1 cellular context compared by ENCODE assay signal in the genomic region with DNA sequence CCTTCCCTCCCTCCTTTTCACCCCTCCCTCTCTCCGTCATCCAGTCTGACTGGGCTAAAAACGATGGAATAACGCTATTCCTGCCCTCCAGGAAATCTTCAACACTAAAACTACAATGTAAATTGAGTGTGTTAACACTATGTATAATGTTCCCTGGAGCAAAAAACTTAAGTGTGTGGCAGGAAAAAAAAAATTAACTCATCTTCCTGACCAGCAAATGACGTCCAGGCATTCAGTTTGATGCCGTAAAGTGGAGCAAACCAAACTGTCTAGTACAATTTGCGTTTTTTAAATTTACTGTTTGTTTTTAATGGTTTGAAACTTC.
A peak's percentile ranks its signal among the peaks of the same experiment; 100 is the strongest.
TF ChIP-seq lines count a peak whose summit lies in the region.

No MANE protein-coding gene starts in this region.

TF ChIP-seq in K562, 482 proteins besides CTCF, POLR2A, EP300 and RAD21 (continued from another document and continues in another):
- TF ChIP-seq, protein P1, sequence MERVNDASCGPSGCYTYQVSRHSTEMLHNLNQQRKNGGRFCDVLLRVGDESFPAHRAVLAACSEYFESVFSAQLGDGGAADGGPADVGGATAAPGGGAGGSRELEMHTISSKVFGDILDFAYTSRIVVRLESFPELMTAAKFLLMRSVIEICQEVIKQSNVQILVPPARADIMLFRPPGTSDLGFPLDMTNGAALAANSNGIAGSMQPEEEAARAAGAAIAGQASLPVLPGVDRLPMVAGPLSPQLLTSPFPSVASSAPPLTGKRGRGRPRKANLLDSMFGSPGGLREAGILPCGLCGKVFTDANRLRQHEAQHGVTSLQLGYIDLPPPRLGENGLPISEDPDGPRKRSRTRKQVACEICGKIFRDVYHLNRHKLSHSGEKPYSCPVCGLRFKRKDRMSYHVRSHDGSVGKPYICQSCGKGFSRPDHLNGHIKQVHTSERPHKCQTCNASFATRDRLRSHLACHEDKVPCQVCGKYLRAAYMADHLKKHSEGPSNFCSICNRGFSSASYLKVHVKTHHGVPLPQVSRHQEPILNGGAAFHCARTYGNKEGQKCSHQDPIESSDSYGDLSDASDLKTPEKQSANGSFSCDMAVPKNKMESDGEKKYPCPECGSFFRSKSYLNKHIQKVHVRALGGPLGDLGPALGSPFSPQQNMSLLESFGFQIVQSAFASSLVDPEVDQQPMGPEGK (CRISPR knock-in tag; IDR thresholded peaks at IDR 0.05; ENCODE audit: borderline replicate concordance), result no peak
- TF ChIP-seq, protein P2, sequence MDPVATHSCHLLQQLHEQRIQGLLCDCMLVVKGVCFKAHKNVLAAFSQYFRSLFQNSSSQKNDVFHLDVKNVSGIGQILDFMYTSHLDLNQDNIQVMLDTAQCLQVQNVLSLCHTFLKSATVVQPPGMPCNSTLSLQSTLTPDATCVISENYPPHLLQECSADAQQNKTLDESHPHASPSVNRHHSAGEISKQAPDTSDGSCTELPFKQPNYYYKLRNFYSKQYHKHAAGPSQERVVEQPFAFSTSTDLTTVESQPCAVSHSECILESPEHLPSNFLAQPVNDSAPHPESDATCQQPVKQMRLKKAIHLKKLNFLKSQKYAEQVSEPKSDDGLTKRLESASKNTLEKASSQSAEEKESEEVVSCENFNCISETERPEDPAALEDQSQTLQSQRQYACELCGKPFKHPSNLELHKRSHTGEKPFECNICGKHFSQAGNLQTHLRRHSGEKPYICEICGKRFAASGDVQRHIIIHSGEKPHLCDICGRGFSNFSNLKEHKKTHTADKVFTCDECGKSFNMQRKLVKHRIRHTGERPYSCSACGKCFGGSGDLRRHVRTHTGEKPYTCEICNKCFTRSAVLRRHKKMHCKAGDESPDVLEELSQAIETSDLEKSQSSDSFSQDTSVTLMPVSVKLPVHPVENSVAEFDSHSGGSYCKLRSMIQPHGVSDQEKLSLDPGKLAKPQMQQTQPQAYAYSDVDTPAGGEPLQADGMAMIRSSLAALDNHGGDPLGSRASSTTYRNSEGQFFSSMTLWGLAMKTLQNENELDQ (CRISPR knock-in tag; IDR thresholded peaks at IDR 0.05; ENCODE audit: borderline replicate concordance), result no peak
- TF ChIP-seq ZNF184 (CRISPR knock-in tag; IDR thresholded peaks at IDR 0.05), result no peak
- TF ChIP-seq, protein P3, sequence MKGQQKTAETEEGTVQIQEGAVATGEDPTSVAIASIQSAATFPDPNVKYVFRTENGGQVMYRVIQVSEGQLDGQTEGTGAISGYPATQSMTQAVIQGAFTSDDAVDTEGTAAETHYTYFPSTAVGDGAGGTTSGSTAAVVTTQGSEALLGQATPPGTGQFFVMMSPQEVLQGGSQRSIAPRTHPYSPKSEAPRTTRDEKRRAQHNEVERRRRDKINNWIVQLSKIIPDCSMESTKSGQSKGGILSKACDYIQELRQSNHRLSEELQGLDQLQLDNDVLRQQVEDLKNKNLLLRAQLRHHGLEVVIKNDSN (CRISPR knock-in tag; IDR thresholded peaks at IDR 0.05), result no peak
- no peak for TF ChIP-seq TBL1XR1 (IDR thresholded peaks at IDR 0.05; ENCODE audit: low read length in 2 of 2)
- TF ChIP-seq ZNF445 (CRISPR knock-in tag; IDR thresholded peaks at IDR 0.05; ENCODE audit: low read depth), result no peak
- no peak for TF ChIP-seq SIN3B (IDR thresholded peaks at IDR 0.05; ENCODE audit: low read depth)
- TF ChIP-seq JUND (IDR thresholded peaks at IDR 0.05; ENCODE audit: borderline replicate concordance, low read depth, low read length), result 0 out of 2 replicates have a peak, but pooled peaks have one; percentile 12
- no peak for TF ChIP-seq JUND (tag; IDR thresholded peaks at IDR 0.05; ENCODE audit: borderline replicate concordance, low read depth, low read length)
- TF ChIP-seq ATF7 (IDR thresholded peaks at IDR 0.05), result peak; percentile 31
- TF ChIP-seq, protein P4, sequence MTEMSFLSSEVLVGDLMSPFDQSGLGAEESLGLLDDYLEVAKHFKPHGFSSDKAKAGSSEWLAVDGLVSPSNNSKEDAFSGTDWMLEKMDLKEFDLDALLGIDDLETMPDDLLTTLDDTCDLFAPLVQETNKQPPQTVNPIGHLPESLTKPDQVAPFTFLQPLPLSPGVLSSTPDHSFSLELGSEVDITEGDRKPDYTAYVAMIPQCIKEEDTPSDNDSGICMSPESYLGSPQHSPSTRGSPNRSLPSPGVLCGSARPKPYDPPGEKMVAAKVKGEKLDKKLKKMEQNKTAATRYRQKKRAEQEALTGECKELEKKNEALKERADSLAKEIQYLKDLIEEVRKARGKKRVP (CRISPR knock-in tag; IDR thresholded peaks at IDR 0.05), result no peak
- TF ChIP-seq MAFF (IDR thresholded peaks at IDR 0.05; ENCODE audit: low read length), result no peak
- TF ChIP-seq, protein P5, sequence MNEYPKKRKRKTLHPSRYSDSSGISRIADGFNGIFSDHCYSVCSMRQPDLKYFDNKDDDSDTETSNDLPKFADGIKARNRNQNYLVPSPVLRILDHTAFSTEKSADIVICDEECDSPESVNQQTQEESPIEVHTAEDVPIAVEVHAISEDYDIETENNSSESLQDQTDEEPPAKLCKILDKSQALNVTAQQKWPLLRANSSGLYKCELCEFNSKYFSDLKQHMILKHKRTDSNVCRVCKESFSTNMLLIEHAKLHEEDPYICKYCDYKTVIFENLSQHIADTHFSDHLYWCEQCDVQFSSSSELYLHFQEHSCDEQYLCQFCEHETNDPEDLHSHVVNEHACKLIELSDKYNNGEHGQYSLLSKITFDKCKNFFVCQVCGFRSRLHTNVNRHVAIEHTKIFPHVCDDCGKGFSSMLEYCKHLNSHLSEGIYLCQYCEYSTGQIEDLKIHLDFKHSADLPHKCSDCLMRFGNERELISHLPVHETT (CRISPR knock-in tag; conservative IDR thresholded peaks at IDR 0.05 in 1 of 2, IDR thresholded peaks at IDR 0.05 in 1 of 2), result no peak
- TF ChIP-seq, protein P6, sequence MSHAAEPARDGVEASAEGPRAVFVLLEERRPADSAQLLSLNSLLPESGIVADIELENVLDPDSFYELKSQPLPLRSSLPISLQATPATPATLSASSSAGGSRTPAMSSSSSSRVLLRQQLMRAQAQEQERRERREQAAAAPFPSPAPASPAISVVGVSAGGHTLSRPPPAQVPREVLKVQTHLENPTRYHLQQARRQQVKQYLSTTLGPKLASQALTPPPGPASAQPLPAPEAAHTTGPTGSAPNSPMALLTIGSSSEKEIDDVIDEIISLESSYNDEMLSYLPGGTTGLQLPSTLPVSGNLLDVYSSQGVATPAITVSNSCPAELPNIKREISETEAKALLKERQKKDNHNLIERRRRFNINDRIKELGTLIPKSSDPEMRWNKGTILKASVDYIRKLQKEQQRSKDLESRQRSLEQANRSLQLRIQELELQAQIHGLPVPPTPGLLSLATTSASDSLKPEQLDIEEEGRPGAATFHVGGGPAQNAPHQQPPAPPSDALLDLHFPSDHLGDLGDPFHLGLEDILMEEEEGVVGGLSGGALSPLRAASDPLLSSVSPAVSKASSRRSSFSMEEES (CRISPR knock-in tag; IDR thresholded peaks at IDR 0.05), result no peak
- TF ChIP-seq ZNF263 (CRISPR knock-in tag; IDR thresholded peaks at IDR 0.05; ENCODE audit: borderline replicate concordance), result no peak
- peak; percentile 63; the same call in 1 of the 2 replicates for TF ChIP-seq POLR2H (tag; IDR thresholded peaks at IDR 0.05; ENCODE audit: low read depth)
- no peak for TF ChIP-seq ZNF41 (CRISPR knock-in tag; conservative IDR thresholded peaks at IDR 0.05)
- TF ChIP-seq ZNF140 (CRISPR knock-in tag; IDR thresholded peaks at IDR 0.05), result no peak
- TF ChIP-seq ZNF57 (CRISPR knock-in tag; IDR thresholded peaks at IDR 0.05), result no peak
- TF ChIP-seq, protein P7, sequence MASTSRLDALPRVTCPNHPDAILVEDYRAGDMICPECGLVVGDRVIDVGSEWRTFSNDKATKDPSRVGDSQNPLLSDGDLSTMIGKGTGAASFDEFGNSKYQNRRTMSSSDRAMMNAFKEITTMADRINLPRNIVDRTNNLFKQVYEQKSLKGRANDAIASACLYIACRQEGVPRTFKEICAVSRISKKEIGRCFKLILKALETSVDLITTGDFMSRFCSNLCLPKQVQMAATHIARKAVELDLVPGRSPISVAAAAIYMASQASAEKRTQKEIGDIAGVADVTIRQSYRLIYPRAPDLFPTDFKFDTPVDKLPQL (IDR thresholded peaks at IDR 0.05; ENCODE audit: extremely low read depth, insufficient read length), result no peak
- TF ChIP-seq, protein P8, sequence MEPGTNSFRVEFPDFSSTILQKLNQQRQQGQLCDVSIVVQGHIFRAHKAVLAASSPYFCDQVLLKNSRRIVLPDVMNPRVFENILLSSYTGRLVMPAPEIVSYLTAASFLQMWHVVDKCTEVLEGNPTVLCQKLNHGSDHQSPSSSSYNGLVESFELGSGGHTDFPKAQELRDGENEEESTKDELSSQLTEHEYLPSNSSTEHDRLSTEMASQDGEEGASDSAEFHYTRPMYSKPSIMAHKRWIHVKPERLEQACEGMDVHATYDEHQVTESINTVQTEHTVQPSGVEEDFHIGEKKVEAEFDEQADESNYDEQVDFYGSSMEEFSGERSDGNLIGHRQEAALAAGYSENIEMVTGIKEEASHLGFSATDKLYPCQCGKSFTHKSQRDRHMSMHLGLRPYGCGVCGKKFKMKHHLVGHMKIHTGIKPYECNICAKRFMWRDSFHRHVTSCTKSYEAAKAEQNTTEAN (CRISPR knock-in tag; IDR thresholded peaks at IDR 0.05), result no peak
- TF ChIP-seq ZNF3 (CRISPR knock-in tag; IDR thresholded peaks at IDR 0.05), result no peak
- TF ChIP-seq, protein P9, sequence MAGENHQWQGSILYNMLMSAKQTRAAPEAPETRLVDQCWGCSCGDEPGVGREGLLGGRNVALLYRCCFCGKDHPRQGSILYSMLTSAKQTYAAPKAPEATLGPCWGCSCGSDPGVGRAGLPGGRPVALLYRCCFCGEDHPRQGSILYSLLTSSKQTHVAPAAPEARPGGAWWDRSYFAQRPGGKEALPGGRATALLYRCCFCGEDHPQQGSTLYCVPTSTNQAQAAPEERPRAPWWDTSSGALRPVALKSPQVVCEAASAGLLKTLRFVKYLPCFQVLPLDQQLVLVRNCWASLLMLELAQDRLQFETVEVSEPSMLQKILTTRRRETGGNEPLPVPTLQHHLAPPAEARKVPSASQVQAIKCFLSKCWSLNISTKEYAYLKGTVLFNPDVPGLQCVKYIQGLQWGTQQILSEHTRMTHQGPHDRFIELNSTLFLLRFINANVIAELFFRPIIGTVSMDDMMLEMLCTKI (IDR thresholded peaks at IDR 0.05; ENCODE audit: partially characterized antibody), result no peak
- TF ChIP-seq CHD4 (IDR thresholded peaks at IDR 0.05; ENCODE audit: insufficient read depth, insufficient replicate concordance, low read depth, low read length, poor library complexity, severe bottlenecking), result no peak
- TF ChIP-seq BRD9 (IDR thresholded peaks at IDR 0.05; ENCODE audit: low read depth, partially characterized antibody), result peak; percentile 77
- TF ChIP-seq CHD1 (IDR thresholded peaks at IDR 0.05; ENCODE audit: low read length), result no peak
- TF ChIP-seq CBX8 (IDR thresholded peaks at IDR 0.05; ENCODE audit: borderline replicate concordance, extremely low read depth, low read depth, low read length, poor library complexity, severe bottlenecking), result no peak
- TF ChIP-seq, protein P10, sequence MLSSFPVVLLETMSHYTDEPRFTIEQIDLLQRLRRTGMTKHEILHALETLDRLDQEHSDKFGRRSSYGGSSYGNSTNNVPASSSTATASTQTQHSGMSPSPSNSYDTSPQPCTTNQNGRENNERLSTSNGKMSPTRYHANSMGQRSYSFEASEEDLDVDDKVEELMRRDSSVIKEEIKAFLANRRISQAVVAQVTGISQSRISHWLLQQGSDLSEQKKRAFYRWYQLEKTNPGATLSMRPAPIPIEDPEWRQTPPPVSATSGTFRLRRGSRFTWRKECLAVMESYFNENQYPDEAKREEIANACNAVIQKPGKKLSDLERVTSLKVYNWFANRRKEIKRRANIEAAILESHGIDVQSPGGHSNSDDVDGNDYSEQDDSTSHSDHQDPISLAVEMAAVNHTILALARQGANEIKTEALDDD (IDR thresholded peaks at IDR 0.05), result no peak
- no peak for TF ChIP-seq FUS (optimal IDR thresholded peaks at IDR 0.05; ENCODE audit: low read depth, low read length)
- TF ChIP-seq DMBX1 (CRISPR knock-in tag; IDR thresholded peaks at IDR 0.05; ENCODE audit: borderline replicate concordance), result no peak
- TF ChIP-seq GABPA (tag; conservative IDR thresholded peaks at IDR 0.05; ENCODE audit: low read depth), result no peak
- TF ChIP-seq RBFOX2 (IDR thresholded peaks at IDR 0.05; ENCODE audit: low read depth, low read length), result no peak
- no peak for TF ChIP-seq MED1 (CRISPR knock-in tag; IDR thresholded peaks at IDR 0.05; ENCODE audit: borderline replicate concordance)
- TF ChIP-seq, protein P11, sequence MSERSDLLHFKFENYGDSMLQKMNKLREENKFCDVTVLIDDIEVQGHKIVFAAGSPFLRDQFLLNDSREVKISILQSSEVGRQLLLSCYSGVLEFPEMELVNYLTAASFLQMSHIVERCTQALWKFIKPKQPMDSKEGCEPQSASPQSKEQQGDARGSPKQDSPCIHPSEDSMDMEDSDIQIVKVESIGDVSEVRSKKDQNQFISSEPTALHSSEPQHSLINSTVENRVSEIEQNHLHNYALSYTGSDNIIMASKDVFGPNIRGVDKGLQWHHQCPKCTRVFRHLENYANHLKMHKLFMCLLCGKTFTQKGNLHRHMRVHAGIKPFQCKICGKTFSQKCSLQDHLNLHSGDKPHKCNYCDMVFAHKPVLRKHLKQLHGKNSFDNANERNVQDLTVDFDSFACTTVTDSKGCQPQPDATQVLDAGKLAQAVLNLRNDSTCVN (CRISPR knock-in tag; IDR thresholded peaks at IDR 0.05), result no peak
- TF ChIP-seq ZNF436 (CRISPR knock-in tag; IDR thresholded peaks at IDR 0.05), result no peak
- TF ChIP-seq, protein P12, sequence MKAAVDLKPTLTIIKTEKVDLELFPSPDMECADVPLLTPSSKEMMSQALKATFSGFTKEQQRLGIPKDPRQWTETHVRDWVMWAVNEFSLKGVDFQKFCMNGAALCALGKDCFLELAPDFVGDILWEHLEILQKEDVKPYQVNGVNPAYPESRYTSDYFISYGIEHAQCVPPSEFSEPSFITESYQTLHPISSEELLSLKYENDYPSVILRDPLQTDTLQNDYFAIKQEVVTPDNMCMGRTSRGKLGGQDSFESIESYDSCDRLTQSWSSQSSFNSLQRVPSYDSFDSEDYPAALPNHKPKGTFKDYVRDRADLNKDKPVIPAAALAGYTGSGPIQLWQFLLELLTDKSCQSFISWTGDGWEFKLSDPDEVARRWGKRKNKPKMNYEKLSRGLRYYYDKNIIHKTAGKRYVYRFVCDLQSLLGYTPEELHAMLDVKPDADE (conservative IDR thresholded peaks at IDR 0.05; ENCODE audit: control insufficient read depth, low read depth, low read length), result no peak
- 0 out of 2 replicates have a peak, but pooled peaks have one; percentile 0 for TF ChIP-seq BHLHE40 (IDR thresholded peaks at IDR 0.05; ENCODE audit: low read length)
- TF ChIP-seq ZNF224 (CRISPR knock-in tag; IDR thresholded peaks at IDR 0.05), result no peak
- TF ChIP-seq ZSCAN29 (IDR thresholded peaks at IDR 0.05), result no peak
- TF ChIP-seq SOX6 (IDR thresholded peaks at IDR 0.05), result no peak
- TF ChIP-seq HIVEP1 (CRISPR knock-in tag; IDR thresholded peaks at IDR 0.05), result no peak
- TF ChIP-seq NFXL1 (CRISPR knock-in tag; IDR thresholded peaks at IDR 0.05), result no peak
- TF ChIP-seq ZNF586 (CRISPR knock-in tag; conservative IDR thresholded peaks at IDR 0.05), result no peak
- TF ChIP-seq ZNF121 (CRISPR knock-in tag; conservative IDR thresholded peaks at IDR 0.05), result no peak
- TF ChIP-seq RAD51 (IDR thresholded peaks at IDR 0.05; ENCODE audit: borderline replicate concordance, low read depth), result no peak
- TF ChIP-seq SMARCB1 (IDR thresholded peaks at IDR 0.05; ENCODE audit: insufficient read length, low read depth), result no peak
